1 cellular context compared by ENCODE assay signal in the genomic region with DNA sequence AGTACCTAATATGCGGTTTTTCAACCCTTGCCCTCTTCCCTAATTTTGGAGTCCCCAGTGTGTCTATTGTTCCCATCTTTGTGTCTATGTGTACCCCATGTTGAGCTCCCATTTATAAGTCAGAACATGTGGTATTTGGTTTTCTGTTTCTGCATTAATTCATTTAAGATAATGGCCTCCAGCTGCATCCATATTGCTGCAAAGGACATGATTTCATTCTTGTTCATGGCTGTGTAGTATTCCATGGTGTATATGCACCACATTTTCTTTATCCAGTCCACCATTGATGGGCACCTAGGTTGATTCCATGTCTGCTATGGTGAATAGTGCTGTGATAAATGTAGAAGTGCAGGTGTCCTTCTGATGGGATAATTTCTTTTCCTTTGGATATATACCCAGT. TPM values are rescaled to one million over a fixed set of nuclear protein-coding genes. Genes with fewer than 3 reads are reported as not detected.
"Had no signal": no experiment of that assay in that cellular context is flagged by ENCODE, and none has a peak within 500 bp of the region (broad histone marks: within the 10 kb centered on the region; RNA-seq: fewer than 3 reads in every experiment).

No MANE protein-coding gene starts in this region.

RNA-seq across cellular contexts. Expression of gene FOXD1, which starts 7.9 kb away (rescaled TPM):
- polyA plus RNA-seq: GM23338 had no signal
